12 cellular contexts compared by ENCODE assay signal in genomic region chr20:15653396-15654207, GRCh38.
DNase-seq lines count a peak whose midpoint lies in the region; ATAC-seq, FAIRE-seq and TF ChIP-seq lines count a peak whose summit lies in the region.
"Had no signal": no experiment of that assay in that cellular context is flagged by ENCODE, and none has a peak within 500 bp of the region (broad histone marks: within the 10 kb centered on the region; RNA-seq: fewer than 3 reads in every experiment).

No MANE protein-coding gene starts in this region.

- H2BK120ac ChIP-seq in IMR-90 (ENCODE audit: low read depth, low read length), result peak overlapping the region; percentile 20; the same call in 1 of the 2 replicates

- DNase-seq in EL, result peak; percentile 23
- DNase-seq in IMR-90, result peak; percentile 48
- no peak for DNase-seq in HepG2 (ENCODE audit: low spot score)
- no peak for DNase-seq in progenitor cell of endocrine pancreas (ENCODE audit: low spot score, unreplicated experiment)
- no peak for DNase-seq in Karpas-422
- DNase-seq in NCI-H748 (lab: John Stamatoyannopoulos, UW; ENCODE audit: unreplicated experiment), result no peak
- no peak for DNase-seq in sciatic nerve (ENCODE audit: low spot score)

- peaks cover 10% of the 10 kb centered on the region for H3K4me1 Mint-ChIP-seq in progenitor cell of endocrine pancreas (ENCODE audit: low read depth)
- H3K4me1 Mint-ChIP-seq: CD4-positive, alpha-beta memory T cell had no signal

- no peak overlapping the region for H3K4me3 Mint-ChIP-seq in progenitor cell of endocrine pancreas (ENCODE audit: low read depth)
- H3K4me3 Mint-ChIP-seq: CD4-positive, alpha-beta memory T cell had no signal

- H3K27me3 Mint-ChIP-seq in progenitor cell of endocrine pancreas, result no peaks in the 10 kb centered on the region
- H3K27me3 Mint-ChIP-seq: CD4-positive, alpha-beta memory T cell had no signal

- no peak overlapping the region for H3K27ac ChIP-seq in IMR-90 (ENCODE audit: insufficient read depth, low read length)
- no peak overlapping the region for H3K27ac ChIP-seq in HepG2 (ENCODE audit: extremely low read length, insufficient read depth, low read length)
- no peak overlapping the region for H3K27ac ChIP-seq in Karpas-422 (ENCODE audit: low read length)
- H3K27ac ChIP-seq: BLaER1 treated with 17β-estradiol and CSF1 and Interleukin-3, amounts not matched to agents 10 nM and 100 nM; HL-60; KMS-11; SJSA1 had no signal

- H2BK5ac ChIP-seq in IMR-90 (ENCODE audit: low read depth, low read length, poor library complexity, severe bottlenecking), result no peak overlapping the region

- no peak overlapping the region for H2AK9ac ChIP-seq in IMR-90 (replicated peaks; ENCODE audit: low read depth, low read length, poor library complexity)

- intact Hi-C loops in IMR-90 (cut with micrococcal nuclease), result loop anchor here (10.0 kb wide), 1 partner anchor 1319 kb away; the partner anchor contains the start of gene FLRT3
- intact Hi-C loops in HepG2 (cut with micrococcal nuclease; ENCODE audit: unreplicated experiment), result loop anchor here (1.0 kb wide), 1 partner anchor 1316 kb away; the partner anchor contains the start of gene FLRT3
- intact Hi-C loops in sciatic nerve (cut with DNase I), result no loop called here

- no peak overlapping the region for H4K8ac ChIP-seq in IMR-90 (ENCODE audit: low read depth in 2 of 2, low read length in 2 of 2)

- H3K9me3 Mint-ChIP-seq in progenitor cell of endocrine pancreas (ENCODE audit: low read depth), result no peaks in the 10 kb centered on the region

- no peaks in the 10 kb centered on the region for H3K36me3 Mint-ChIP-seq in progenitor cell of endocrine pancreas (ENCODE audit: insufficient read depth)
- H3K36me3 Mint-ChIP-seq: CD4-positive, alpha-beta memory T cell had no signal

- TF ChIP-seq EP300 in HepG2 (IDR thresholded peaks at IDR 0.05; ENCODE audit: low read depth in 2 of 2, low read length in 2 of 2) (no peak), HepG2 (CRISPR knock-in tag; IDR thresholded peaks at IDR 0.05; ENCODE audit: borderline replicate concordance) (no peak)

- TF ChIP-seq POLR2A in IMR-90 (IDR thresholded peaks at IDR 0.05; ENCODE audit: low read depth, low read length) (no peak), HepG2 (IDR thresholded peaks at IDR 0.05; ENCODE audit: insufficient read depth in 1 of 2, low read depth in 2 of 2, low read length in 2 of 2) (no peak)

- H2BK20ac ChIP-seq in IMR-90 (ENCODE audit: low read depth, low read length), result 0 out of 2 replicates have a peak overlapping the region, but pooled peaks have one; percentile 40

- ATAC-seq in IMR-90 (ENCODE audit: low read depth), result no peak
- ATAC-seq in HepG2, result peak; percentile 56
- no peak for ATAC-seq in sciatic nerve

- in situ Hi-C loops in IMR-90 (cut with MboI; ENCODE audit: low sequenced_read_pairs), result no loop called here
- in situ Hi-C loops in HepG2 (cut with HindIII; ENCODE audit: extremely low pct_ligation_motif_present, low pct_unique_long_range_greater_than_20kb), result no loop called here

- H3K9me1 ChIP-seq in IMR-90 (ENCODE audit: insufficient read depth, low read length), result no peaks in the 10 kb centered on the region

- TF ChIP-seq CTCF in IMR-90 (conservative IDR thresholded peaks at IDR 0.05; ENCODE audit: low read depth, low read length), result no peak
- no peak for TF ChIP-seq CTCF in HepG2 (CRISPR knock-in tag; IDR thresholded peaks at IDR 0.05)
- no peak for TF ChIP-seq CTCF in progenitor cell of endocrine pancreas (IDR thresholded peaks at IDR 0.05; ENCODE audit: unreplicated experiment)

- CTCF ChIA-PET in IMR-90 (lab: Yijun Ruan, JAX) (interaction anchor here (0.6 to 1.0 kb wide), 3 partner anchors 8 to 78 kb away, joined by 3 to 4 read pairs (median 3); no protein-coding TSS in a partner anchor), HepG2 (lab: Yijun Ruan, JAX; ENCODE audit: low intra/inter-chr PET ratio, low total read pairs) (no interaction called here)

- H3K36me3 ChIP-seq in IMR-90 (ENCODE audit: control insufficient read depth, insufficient read depth, low read length) (no peaks in the 10 kb centered on the region), HepG2 (replicated peaks in 1 of 2; ENCODE audit: control insufficient read depth in 1 of 2, insufficient read depth in 2 of 2, low read length in 2 of 2) (no peaks in the 10 kb centered on the region), Karpas-422 (ENCODE audit: insufficient read depth, low read length) (no peaks in the 10 kb centered on the region)
- H3K36me3 ChIP-seq: BLaER1 treated with 17β-estradiol and CSF1 and Interleukin-3, amounts not matched to agents 10 nM and 100 nM; SJSA1 had no signal

- TF ChIP-seq RAD21 in IMR-90 (IDR thresholded peaks at IDR 0.05; ENCODE audit: low read length) (no peak), HepG2 (CRISPR knock-in tag; IDR thresholded peaks at IDR 0.05) (no peak)

- no peak overlapping the region; the same call in 1 of the 2 replicates for H3K18ac ChIP-seq in IMR-90 (ENCODE audit: low read depth, low read length)

- H3K9me2 ChIP-seq in Karpas-422 (replicated peaks; ENCODE audit: insufficient read depth, low read length), result no peaks in the 10 kb centered on the region

- H3K23ac ChIP-seq in IMR-90 (ENCODE audit: low read depth, low read length), result no peak overlapping the region

- no peak overlapping the region for H3K4me2 ChIP-seq in IMR-90 (ENCODE audit: low read depth, low read length)
- H3K4me2 ChIP-seq in HepG2 (ENCODE audit: low read depth, low read length), result no peak overlapping the region
- H3K4me2 ChIP-seq in Karpas-422 (ENCODE audit: low read depth, low read length, poor library complexity, severe bottlenecking), result no peak overlapping the region
- H3K4me2 ChIP-seq: BLaER1 treated with 17β-estradiol and CSF1 and Interleukin-3, amounts not matched to agents 10 nM and 100 nM; KMS-11 had no signal

- no peaks in the 10 kb centered on the region for H3K79me2 ChIP-seq in HepG2 (ENCODE audit: insufficient read depth, low read length)
- no peaks in the 10 kb centered on the region for H3K79me2 ChIP-seq in Karpas-422 (ENCODE audit: low read length)

- no peaks in the 10 kb centered on the region for H3K9me3 ChIP-seq in IMR-90 (ENCODE audit: control insufficient read depth, insufficient read depth, low read length)
- H3K9me3 ChIP-seq in HepG2 (ENCODE audit: low read length), result no peaks in the 10 kb centered on the region
- no peaks in the 10 kb centered on the region for H3K9me3 ChIP-seq in Karpas-422 (ENCODE audit: low read length)
- H3K9me3 ChIP-seq: BLaER1 treated with 17β-estradiol and CSF1 and Interleukin-3, amounts not matched to agents 10 nM and 100 nM; SJSA1 had no signal

- 0 out of 2 replicates have a peak overlapping the region, but pooled peaks have one; percentile 11 for H3K4ac ChIP-seq in IMR-90 (ENCODE audit: low read depth, low read length)

- no peak for FAIRE-seq in HepG2 (lab: Jason Lieb, UNC)

- H3K56ac ChIP-seq in IMR-90 (ENCODE audit: extremely low read depth, insufficient read depth, low read length), result no peak overlapping the region

- no peak overlapping the region for H4K5ac ChIP-seq in IMR-90 (ENCODE audit: low read depth, low read length)

- H3K4me3 ChIP-seq in IMR-90 (ENCODE audit: insufficient read depth, low read depth, low read length) (no peak overlapping the region), HepG2 (replicated peaks in 1 of 3; ENCODE audit: insufficient read depth in 1 of 3, low read depth in 2 of 3, low read length in 3 of 3) (no peak overlapping the region), Karpas-422 (ENCODE audit: low read length) (no peak overlapping the region)
- H3K4me3 ChIP-seq: BLaER1 treated with 17β-estradiol and CSF1 and Interleukin-3, amounts not matched to agents 10 nM and 100 nM; SJSA1 had no signal

- no peaks in the 10 kb centered on the region for H3K27me3 ChIP-seq in IMR-90 (ENCODE audit: control insufficient read depth, insufficient read depth, low read length)
- no peaks in the 10 kb centered on the region for H3K27me3 ChIP-seq in HepG2 (ENCODE audit: control insufficient read depth in 1 of 2, insufficient read depth in 2 of 2, low read length in 2 of 2)
- no peaks in the 10 kb centered on the region for H3K27me3 ChIP-seq in Karpas-422 (ENCODE audit: low read length)
- H3K27me3 ChIP-seq: BLaER1 treated with 17β-estradiol and CSF1 and Interleukin-3, amounts not matched to agents 10 nM and 100 nM; SJSA1 had no signal

- H3K14ac ChIP-seq in IMR-90 (replicated peaks; ENCODE audit: low read depth, low read length), result 0 out of 2 replicates have a peak overlapping the region, but pooled peaks have one; percentile 53

- H3K79me1 ChIP-seq in IMR-90 (ENCODE audit: low read depth in 1 of 2, low read length in 2 of 2), result no peaks in the 10 kb centered on the region

- H2AFZ ChIP-seq in IMR-90 (replicated peaks; ENCODE audit: low read length, poor library complexity), result peak overlapping the region; percentile 44
- H2AFZ ChIP-seq in HepG2 (ENCODE audit: low read length), result no peak overlapping the region
- no peak overlapping the region for H2AFZ ChIP-seq in Karpas-422 (ENCODE audit: low read length)

- H3K4me1 ChIP-seq in IMR-90 (ENCODE audit: control insufficient read depth, insufficient read depth, low read length) (peaks cover 7% of the 10 kb centered on the region; the same call in 1 of the 2 replicates), HepG2 (ENCODE audit: insufficient read depth, low read length) (no peaks in the 10 kb centered on the region), Karpas-422 (ENCODE audit: low read length) (no peaks in the 10 kb centered on the region)
- H3K4me1 ChIP-seq: BLaER1 treated with 17β-estradiol and CSF1 and Interleukin-3, amounts not matched to agents 10 nM and 100 nM had no signal

- H2BK15ac ChIP-seq in IMR-90 (ENCODE audit: low read depth, low read length), result no peak overlapping the region

- H2AK5ac ChIP-seq in IMR-90 (ENCODE audit: low read depth, low read length), result no peak overlapping the region; the same call in 1 of the 2 replicates

- H3K27ac Mint-ChIP-seq in progenitor cell of endocrine pancreas, result no peak overlapping the region
- H3K27ac Mint-ChIP-seq: CD4-positive, alpha-beta memory T cell had no signal

- POLR2A ChIA-PET in IMR-90 (lab: Charles Lee; ENCODE audit: unreplicated experiment), result no interaction called here
- POLR2A ChIA-PET in HepG2 (lab: Yijun Ruan, JAX), result no interaction called here

- H4K91ac ChIP-seq in IMR-90 (ENCODE audit: insufficient read depth, low read depth, low read length), result no peak overlapping the region

- dilution Hi-C loops in IMR-90 (cut with HindIII; ENCODE audit: low sequenced_read_pairs, unreplicated experiment), result no loop called here

- BruUV-seq in IMR-90 (replicated peaks; lab: Mats Ljungman, UMichigan), result no TSS peak
- BruUV-seq in HepG2 (replicated peaks; lab: Mats Ljungman, UMichigan), result no TSS peak

- no peaks in the 10 kb centered on the region for H4K20me1 ChIP-seq in IMR-90 (ENCODE audit: insufficient read depth, low read length)
- H4K20me1 ChIP-seq in HepG2 (ENCODE audit: insufficient read depth, low read length), result no peaks in the 10 kb centered on the region
- no peaks in the 10 kb centered on the region for H4K20me1 ChIP-seq in Karpas-422 (ENCODE audit: insufficient read depth, low read depth, low read length)
- H4K20me1 ChIP-seq: BLaER1 treated with 17β-estradiol and CSF1 and Interleukin-3, amounts not matched to agents 10 nM and 100 nM had no signal

- WGBS in IMR-90 (ENCODE audit: extremely low coverage in 2 of 2, insufficient read length in 1 of 2), 2 experiments, result no CpG with 5 or more reads among the region's 8 CpGs
- WGBS in HepG2 (ENCODE audit: low lambda C conversion rate), result 58% methylated on average over 8 of the region's 8 CpGs

- H3K9ac ChIP-seq in IMR-90 (ENCODE audit: low read depth, low read length) (no peak overlapping the region), HepG2 (ENCODE audit: insufficient read depth, low read depth, low read length) (no peak overlapping the region), Karpas-422 (ENCODE audit: low read length) (no peak overlapping the region)
- H3K9ac ChIP-seq: BLaER1 treated with 17β-estradiol and CSF1 and Interleukin-3, amounts not matched to agents 10 nM and 100 nM; KMS-11 had no signal

Comparison
In these comparisons a context has a peak if more than half of its experiments do, and no peak if none do; other contexts are left out.
1. DNase-seq: peak in EL (single experiment) and IMR-90 (single experiment); none in HepG2 (single experiment), progenitor cell of endocrine pancreas (single experiment), Karpas-422 (single experiment), NCI-H748 (single experiment) and sciatic nerve (single experiment).